Comparison of ENCODE assay signal across 13 cellular contexts in genomic region chr10:132604686-132605085, GRCh38.
DNase-seq lines count a peak whose midpoint lies in the region; ATAC-seq lines count a peak whose summit lies in the region.
"Had no signal": no experiment of that assay in that cellular context is flagged by ENCODE, and none has a peak within 500 bp of the region (broad histone marks: within the 10 kb centered on the region; RNA-seq: fewer than 3 reads in every experiment).

No MANE protein-coding gene starts in this region.

- H3K4me3 ChIP-seq in SJCRH30: no peak overlapping the region
- H3K4me3 ChIP-seq: GM12878 had no signal

- H3K27me3 Mint-ChIP-seq in T-helper 17 cell: no peaks in the 10 kb centered on the region
- H3K27me3 Mint-ChIP-seq: CD4-positive, alpha-beta memory T cell had no signal

- DNase-seq in AG20443 (ENCODE audit: low spot score) (peak; percentile 4), T-helper 17 cell (no peak), left lobe of liver (ENCODE audit: low spot score) (peak; percentile 26), SJCRH30 (no peak), epidermal melanocyte (ENCODE audit: insufficient read length, low spot score) (no peak)
- no peak for DNase-seq in stimulated activated effector memory CD8-positive, alpha-beta T cell treated with anti-CD3 and anti-CD28 coated beads, Interleukin-12 subunit alpha, Interleukin-12 subunit beta, amount 100 ng/mL, for 72 hours (ENCODE audit: low spot score in 2 of 2)
- DNase-seq in stimulated activated CD4-positive, alpha-beta T cell treated with anti-CD3 and anti-CD28 coated beads, Interleukin-1b, Interleukin-23, amount 100 ng/mL, for 48 hours: no peak
- DNase-seq: BE2C; CD4-positive, alpha-beta memory T cell; DMS79 had no signal

- ATAC-seq in T-helper 17 cell: no peak
- ATAC-seq in left lobe of liver: no peak
- ATAC-seq in stimulated activated effector memory CD8-positive, alpha-beta T cell treated with anti-CD3 and anti-CD28 coated beads, Interleukin-12 subunit alpha, Interleukin-12 subunit beta, amount 100 ng/mL, for 72 hours: no peak
- ATAC-seq: GM12878, HCT116 had no signal

- H3K9me3 Mint-ChIP-seq in stimulated activated effector memory CD8-positive, alpha-beta T cell treated with anti-CD3 and anti-CD28 coated beads, Interleukin-12 subunit alpha, Interleukin-12 subunit beta, amount 100 ng/mL, for 72 hours: peaks cover 13% of the 10 kb centered on the region

- no peak overlapping the region for H3K4me3 Mint-ChIP-seq in T-helper 17 cell
- no peak overlapping the region for H3K4me3 Mint-ChIP-seq in stimulated activated effector memory CD8-positive, alpha-beta T cell treated with anti-CD3 and anti-CD28 coated beads, Interleukin-12 subunit alpha, Interleukin-12 subunit beta, amount 100 ng/mL, for 72 hours
- H3K4me3 Mint-ChIP-seq: CD4-positive, alpha-beta memory T cell had no signal

- H3K4me1 Mint-ChIP-seq in T-helper 17 cell: peaks cover 19% of the 10 kb centered on the region
- peaks cover 28% of the 10 kb centered on the region for H3K4me1 Mint-ChIP-seq in stimulated activated effector memory CD8-positive, alpha-beta T cell treated with anti-CD3 and anti-CD28 coated beads, Interleukin-12 subunit alpha, Interleukin-12 subunit beta, amount 100 ng/mL, for 72 hours

- H3K27ac Mint-ChIP-seq in T-helper 17 cell: peak overlapping the region; percentile 22
- peak overlapping the region; percentile 70 for H3K27ac Mint-ChIP-seq in stimulated activated effector memory CD8-positive, alpha-beta T cell treated with anti-CD3 and anti-CD28 coated beads, Interleukin-12 subunit alpha, Interleukin-12 subunit beta, amount 100 ng/mL, for 72 hours
- H3K27ac Mint-ChIP-seq: CD4-positive, alpha-beta memory T cell had no signal

- H3K36me3 ChIP-seq in SJCRH30: no peaks in the 10 kb centered on the region
- H3K36me3 ChIP-seq: BE2C had no signal

- H3K36me3 Mint-ChIP-seq in T-helper 17 cell (ENCODE audit: low read depth): peaks cover 6% of the 10 kb centered on the region
- no peaks in the 10 kb centered on the region for H3K36me3 Mint-ChIP-seq in stimulated activated effector memory CD8-positive, alpha-beta T cell treated with anti-CD3 and anti-CD28 coated beads, Interleukin-12 subunit alpha, Interleukin-12 subunit beta, amount 100 ng/mL, for 72 hours

- H3K9me3 ChIP-seq in T-helper 17 cell (ENCODE audit: control insufficient read depth, low read length, poor library complexity, severe bottlenecking) (no peaks in the 10 kb centered on the region), SJCRH30 (replicated peaks) (no peaks in the 10 kb centered on the region)
- H3K9me3 ChIP-seq: BE2C had no signal

- H3K27me3 ChIP-seq in SJCRH30: no peaks in the 10 kb centered on the region
- H3K27me3 ChIP-seq: BE2C had no signal

- no peak overlapping the region for H3K27ac ChIP-seq in SJCRH30
- H3K27ac ChIP-seq: C4-2B had no signal

- peaks cover 8% of the 10 kb centered on the region; the same call in 1 of the 2 replicates for H3K4me1 ChIP-seq in SJCRH30
- H3K4me1 ChIP-seq: BE2C had no signal

Comparison
In these comparisons a context has a peak if more than half of its experiments do, and no peak if none do; other contexts are left out.
1. DNase-seq: peak in AG20443 (single experiment) and left lobe of liver (single experiment); none in T-helper 17 cell (0 of 3), stimulated activated effector memory CD8-positive, alpha-beta T cell treated with anti-CD3 and anti-CD28 coated beads, Interleukin-12 subunit alpha, Interleukin-12 subunit beta, amount 100 ng/mL, for 72 hours (0 of 2), SJCRH30 (0 of 2), stimulated activated CD4-positive, alpha-beta T cell treated with anti-CD3 and anti-CD28 coated beads, Interleukin-1b, Interleukin-23, amount 100 ng/mL, for 48 hours (single experiment) and epidermal melanocyte (single experiment).